ENCODE assay signal across 8 cellular contexts in the genomic region with DNA sequence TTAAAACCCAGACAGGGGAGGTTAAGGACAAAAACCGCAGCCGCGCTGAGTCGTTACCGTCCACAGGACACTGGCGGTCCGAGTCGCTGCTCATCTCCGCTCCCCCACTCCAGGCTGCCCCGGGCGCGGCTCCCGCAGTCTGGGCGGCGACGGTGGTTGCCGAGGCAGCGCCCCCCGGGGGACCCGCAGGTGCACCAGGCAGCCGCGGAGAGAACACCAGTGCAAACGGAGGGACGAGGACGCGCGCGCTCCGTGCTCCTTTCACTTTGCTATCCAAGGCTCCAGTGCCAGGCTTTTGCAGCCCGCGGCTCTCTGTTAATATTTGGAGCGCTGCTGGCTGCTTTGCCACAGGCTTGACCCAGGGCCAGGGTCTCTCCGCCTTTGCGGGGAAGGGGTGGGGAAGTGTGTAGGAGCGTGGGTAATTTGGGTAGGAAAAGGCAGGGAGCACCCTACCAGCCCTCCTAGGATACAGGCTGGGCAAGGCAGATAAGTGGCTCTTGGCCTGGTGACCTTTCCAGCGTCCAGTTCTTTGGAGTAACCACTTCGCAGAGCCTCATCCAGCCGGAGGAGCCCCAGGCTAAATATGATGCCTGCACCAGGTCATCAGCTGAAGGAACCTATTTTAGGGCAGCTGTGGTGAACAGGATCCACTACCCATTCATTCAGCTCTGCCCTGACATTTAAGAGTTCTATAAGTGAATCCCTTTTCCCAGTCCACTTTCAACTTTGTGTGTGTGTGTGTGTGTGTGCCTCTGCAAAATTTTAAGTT. TPM values are rescaled to one million over a fixed set of nuclear protein-coding genes. Genes with fewer than 3 reads are reported as not detected.
A peak's percentile ranks its signal among the peaks of the same experiment; 100 is the strongest.
DNase-seq lines count a peak whose midpoint lies in the region; ATAC-seq and TF ChIP-seq lines count a peak whose summit lies in the region.

A gene with protein sequence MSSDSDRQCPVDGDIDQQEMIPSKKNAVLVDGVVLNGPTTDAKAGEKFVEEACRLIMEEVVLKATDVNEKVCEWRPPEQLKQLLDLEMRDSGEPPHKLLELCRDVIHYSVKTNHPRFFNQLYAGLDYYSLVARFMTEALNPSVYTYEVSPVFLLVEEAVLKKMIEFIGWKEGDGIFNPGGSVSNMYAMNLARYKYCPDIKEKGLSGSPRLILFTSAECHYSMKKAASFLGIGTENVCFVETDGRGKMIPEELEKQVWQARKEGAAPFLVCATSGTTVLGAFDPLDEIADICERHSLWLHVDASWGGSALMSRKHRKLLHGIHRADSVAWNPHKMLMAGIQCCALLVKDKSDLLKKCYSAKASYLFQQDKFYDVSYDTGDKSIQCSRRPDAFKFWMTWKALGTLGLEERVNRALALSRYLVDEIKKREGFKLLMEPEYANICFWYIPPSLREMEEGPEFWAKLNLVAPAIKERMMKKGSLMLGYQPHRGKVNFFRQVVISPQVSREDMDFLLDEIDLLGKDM (minus strand): TSS at position 141 of the 769 bp plus-strand sequence. CDS start 47 bp downstream, at position 94.

- TF ChIP-seq EP300 in sigmoid colon (IDR thresholded peaks at IDR 0.05) = no peak

- TF ChIP-seq CTCF in Caco-2 (IDR thresholded peaks at IDR 0.05; ENCODE audit: insufficient read depth in 1 of 2, low read depth in 1 of 2, low read length in 1 of 2, severe bottlenecking in 1 of 2, unreplicated experiment in 1 of 2) (peak in 1 of 2 experiments; percentile 21), sigmoid colon (IDR thresholded peaks at IDR 0.05) (no peak)

- H3K36me3 ChIP-seq in Caco-2 (ENCODE audit: control insufficient read depth, insufficient read depth, low read length) (no peaks in the 10 kb centered on the region), sigmoid colon (no peaks in the 10 kb centered on the region)

- DNase-seq in Caco-2 (peak; percentile 49 to 53), NCI-H146 (lab: John Stamatoyannopoulos, UW) (peak; percentile 88), hepatic stellate cell (ENCODE audit: low spot score) (peak; percentile 34), sigmoid colon (peak; percentile 65)
- peak; percentile 36 for DNase-seq in activated naive CD8-positive, alpha-beta T cell treated with anti-CD3 and anti-CD28 coated beads for 36 hours

- intact Hi-C loops in Caco-2 (cut with micrococcal nuclease; ENCODE audit: unreplicated experiment) (no loop called here), sigmoid colon (cut with DNase I) (no loop called here)

- CTCF ChIA-PET in Caco-2 (lab: Charles Lee) = no interaction called here

- no peaks in the 10 kb centered on the region for H3K9me3 Mint-ChIP-seq in Caco-2 (ENCODE audit: unreplicated experiment)
- no peaks in the 10 kb centered on the region for H3K9me3 Mint-ChIP-seq in activated naive CD8-positive, alpha-beta T cell treated with anti-CD3 and anti-CD28 coated beads for 36 hours

- H3K27me3 ChIP-seq in Caco-2 (replicated peaks; ENCODE audit: control insufficient read depth, insufficient read depth, low read length) (no peaks in the 10 kb centered on the region), sigmoid colon (peaks cover 0 to 11% (median 0%) of the 10 kb centered on the region in 3 donors)

- H3K27ac Mint-ChIP-seq in Caco-2 (ENCODE audit: unreplicated experiment) = peak within 1 kb of the TSS; percentile 63
- H3K27ac Mint-ChIP-seq in activated naive CD8-positive, alpha-beta T cell treated with anti-CD3 and anti-CD28 coated beads for 36 hours = no peak within 1 kb of the TSS

- H3K27me3 Mint-ChIP-seq in Caco-2 (ENCODE audit: insufficient read depth, unreplicated experiment) = peaks cover 9% of the 10 kb centered on the region
- peaks cover 50% of the 10 kb centered on the region for H3K27me3 Mint-ChIP-seq in activated naive CD8-positive, alpha-beta T cell treated with anti-CD3 and anti-CD28 coated beads for 36 hours

- 3 to 5% methylated on average over 38 of the region's 38 CpGs for WGBS in sigmoid colon, 2 donors

- ATAC-seq in HG02884 (IDR thresholded peaks at IDR 0.05; ENCODE audit: unreplicated experiment) (no peak), GM21717 (IDR thresholded peaks at IDR 0.05; ENCODE audit: unreplicated experiment) (no peak), HG03469 (IDR thresholded peaks at IDR 0.05; ENCODE audit: unreplicated experiment) (no peak)

- no peaks in the 10 kb centered on the region; the same call in none of the 2 replicates for H3K4me1 ChIP-seq in Caco-2
- peaks cover 0 to 5% (median 2%) of the 10 kb centered on the region in 4 donors for H3K4me1 ChIP-seq in sigmoid colon

- no peaks in the 10 kb centered on the region for H3K4me1 Mint-ChIP-seq in Caco-2 (ENCODE audit: low read depth, unreplicated experiment)
- H3K4me1 Mint-ChIP-seq in activated naive CD8-positive, alpha-beta T cell treated with anti-CD3 and anti-CD28 coated beads for 36 hours = peaks cover 17% of the 10 kb centered on the region

- BruUV-seq in Caco-2 (replicated peaks; lab: Mats Ljungman, UMichigan) = TSS peak; percentile 41

- peak within 1 kb of the TSS in 1 of 4 donors; percentile 74 for H3K27ac ChIP-seq in sigmoid colon

- no peaks in the 10 kb centered on the region for H3K9me3 ChIP-seq in Caco-2
- H3K9me3 ChIP-seq in sigmoid colon = no peaks in the 10 kb centered on the region

- no peaks in the 10 kb centered on the region for H3K36me3 Mint-ChIP-seq in Caco-2 (ENCODE audit: insufficient read depth, unreplicated experiment)
- no peaks in the 10 kb centered on the region for H3K36me3 Mint-ChIP-seq in activated naive CD8-positive, alpha-beta T cell treated with anti-CD3 and anti-CD28 coated beads for 36 hours

- H3K4me3 ChIP-seq in Caco-2 (ENCODE audit: low read depth, low read length) (peak within 1 kb of the TSS; percentile 50), sigmoid colon (peak within 1 kb of the TSS; percentile 39 to 71 (median 56))

- POLR2A ChIA-PET in Caco-2 (lab: Charles Lee) = no interaction called here

- no peak for TF ChIP-seq POLR2A in sigmoid colon (IDR thresholded peaks at IDR 0.05)

- H3K4me3 Mint-ChIP-seq in Caco-2 (ENCODE audit: unreplicated experiment) = peak within 1 kb of the TSS; percentile 73
- peak within 1 kb of the TSS; percentile 50 for H3K4me3 Mint-ChIP-seq in activated naive CD8-positive, alpha-beta T cell treated with anti-CD3 and anti-CD28 coated beads for 36 hours

RNA-seq across cellular contexts. Expression of the gene that starts here (rescaled TPM):
- total RNA-seq in Caco-2 (2022) = 4.7 and 6.2 TPM in 2 replicates
- not detected for total RNA-seq in activated naive CD8-positive, alpha-beta T cell treated with anti-CD3 and anti-CD28 coated beads for 36 hours
- not detected for total RNA-seq in sigmoid colon
- polyA plus RNA-seq in sigmoid colon = not detected

Comparison
In these comparisons a context has a peak if more than half of its experiments do, and no peak if none do; other contexts are left out.
1. Peak in DNase-seq in activated naive CD8-positive, alpha-beta T cell treated with anti-CD3 and anti-CD28 coated beads for 36 hours; RNA of the gene not detected or under 1 TPM.
2. Peak in DNase-seq and H3K4me3 ChIP-seq in sigmoid colon; RNA of the gene not detected or under 1 TPM.
3. DNase-seq: peak in every context shown above with its lines; median percentile 88 in NCI-H146; 65 in sigmoid colon; 51 in Caco-2; 36 in activated naive CD8-positive, alpha-beta T cell treated with anti-CD3 and anti-CD28 coated beads for 36 hours; 34 in hepatic stellate cell.